ENCODE assay signal across 10 cellular contexts in the genomic region with DNA sequence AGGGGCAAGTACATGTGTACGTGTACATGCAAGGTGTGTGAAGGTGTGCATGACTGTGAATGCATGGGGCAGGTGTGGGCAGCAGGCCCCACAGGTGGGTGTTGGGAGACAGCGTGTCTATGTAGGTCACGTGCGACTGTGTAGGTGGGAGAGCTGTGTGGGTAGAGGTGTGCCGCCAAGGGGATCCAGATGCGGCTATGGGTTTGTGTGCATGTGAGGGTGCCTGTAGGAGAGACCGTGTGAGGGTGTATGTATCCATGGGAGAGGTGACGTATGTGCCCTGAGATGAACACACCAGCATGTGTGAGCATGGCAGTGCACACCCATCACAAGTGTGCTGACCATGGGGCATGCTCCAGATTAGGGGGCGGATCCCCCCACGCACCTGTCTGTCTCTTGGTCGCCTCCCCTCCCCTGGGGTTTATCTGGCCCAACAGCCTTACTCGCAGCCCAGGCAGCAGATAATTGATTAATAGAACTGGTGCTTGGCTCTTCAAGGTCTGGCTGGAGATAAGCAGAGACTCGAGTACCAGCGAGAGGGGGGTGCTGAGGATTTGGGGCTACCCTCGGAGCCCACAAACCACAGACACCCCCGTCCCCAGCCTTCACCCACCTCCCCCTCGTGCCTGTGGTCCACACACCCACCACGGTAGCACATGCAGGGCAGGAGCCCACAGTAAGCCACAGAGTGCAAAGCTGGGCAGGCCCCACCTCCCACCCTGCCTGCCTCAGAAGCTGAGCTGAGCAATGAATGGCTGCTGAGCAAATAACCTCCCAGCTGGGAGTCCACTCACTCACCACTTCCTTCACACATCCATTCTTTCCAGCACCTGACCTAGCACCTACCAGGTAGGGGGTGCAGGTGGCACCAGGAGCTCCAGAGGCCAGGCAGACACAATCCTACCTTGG. TPM values are rescaled to one million over a fixed set of nuclear protein-coding genes. Genes with fewer than 3 reads are reported as not detected.
DNase-seq lines count a peak whose midpoint lies in the region; ATAC-seq and TF ChIP-seq lines count a peak whose summit lies in the region.
"Had no signal": no experiment of that assay in that cellular context is flagged by ENCODE, and none has a peak within 500 bp of the region (broad histone marks: within the 10 kb centered on the region; RNA-seq: fewer than 3 reads in every experiment).

No MANE protein-coding gene starts in this region.

- H3K27me3 ChIP-seq in body of pancreas = no peaks in the 10 kb centered on the region

- peak overlapping the region in 3 of 4 donors; percentile 44 to 64 (median 56) for H3K27ac ChIP-seq in body of pancreas

- no peak overlapping the region for H3K4me3 ChIP-seq in body of pancreas
- H3K4me3 ChIP-seq: lung had no signal

- ATAC-seq in body of pancreas (peak; percentile 41), GM18907 (IDR thresholded peaks at IDR 0.05; ENCODE audit: unreplicated experiment) (no peak)

- peak; percentile 5 for DNase-seq in NCI-H1436 (lab: John Stamatoyannopoulos, UW)
- no peak for DNase-seq in NCI-H1436 treated with DMSO at 0.1 percent for 48 hours (lab: John Stamatoyannopoulos, UW)
- peak; percentile 77 for DNase-seq in NCI-H69 (lab: John Stamatoyannopoulos, UW)
- peak; percentile 16 to 34 (median 27) for DNase-seq in body of pancreas
- DNase-seq in stimulated activated CD8-positive, alpha-beta memory T cell treated with anti-CD3 and anti-CD28 coated beads, Interleukin-15, amount 100 ng/mL, for 48 hours (ENCODE audit: low read depth in 2 of 2) = peak; percentile 42 to 45
- no peak for DNase-seq in A172 (ENCODE audit: low spot score)
- no peak for DNase-seq in dedifferentiated amniotic fluid mesenchymal stem cell (ENCODE audit: extremely low spot score)
- DNase-seq: RPMI8226 had no signal

- H3K36me3 ChIP-seq in body of pancreas (replicated peaks in 1 of 2; ENCODE audit: insufficient read depth in 1 of 2, low read depth in 2 of 2) = no peaks in the 10 kb centered on the region

- H3K4me1 ChIP-seq in body of pancreas = peaks cover 37% of the 10 kb centered on the region

- H3K9me3 ChIP-seq in body of pancreas = no peaks in the 10 kb centered on the region

- intact Hi-C loops in body of pancreas (cut with DNase I) = no loop called here

- 51 to 66% methylated on average over 12 to 17 of the region's 18 CpGs for WGBS in body of pancreas, 2 donors

- TF ChIP-seq CTCF in body of pancreas (IDR thresholded peaks at IDR 0.05) = no peak

- peak in 1 of 3 donors; percentile 7 for TF ChIP-seq POLR2A in body of pancreas (IDR thresholded peaks at IDR 0.05)

RNA-seq across cellular contexts. Expression of gene ZMIZ1, which starts 41.4 kb away (rescaled TPM):
- total RNA-seq in body of pancreas = 10 to 100 TPM; 27.2 to 42.2 TPM
- 15.4 and 16.6 TPM in 2 replicates for total RNA-seq in A172 (2014; rRNA removed; shearing (Covaris generic))

Comparison
In these comparisons a context has a peak if more than half of its experiments do, and no peak if none do; other contexts are left out.
1. DNase-seq: peak in NCI-H1436 (single experiment), NCI-H69 (single experiment), body of pancreas (4 of 4) and stimulated activated CD8-positive, alpha-beta memory T cell treated with anti-CD3 and anti-CD28 coated beads, Interleukin-15, amount 100 ng/mL, for 48 hours (2 of 2); none in NCI-H1436 treated with DMSO at 0.1 percent for 48 hours (single experiment), A172 (single experiment) and dedifferentiated amniotic fluid mesenchymal stem cell (single experiment).